15 cellular contexts compared by ENCODE assay signal in the genomic region with DNA sequence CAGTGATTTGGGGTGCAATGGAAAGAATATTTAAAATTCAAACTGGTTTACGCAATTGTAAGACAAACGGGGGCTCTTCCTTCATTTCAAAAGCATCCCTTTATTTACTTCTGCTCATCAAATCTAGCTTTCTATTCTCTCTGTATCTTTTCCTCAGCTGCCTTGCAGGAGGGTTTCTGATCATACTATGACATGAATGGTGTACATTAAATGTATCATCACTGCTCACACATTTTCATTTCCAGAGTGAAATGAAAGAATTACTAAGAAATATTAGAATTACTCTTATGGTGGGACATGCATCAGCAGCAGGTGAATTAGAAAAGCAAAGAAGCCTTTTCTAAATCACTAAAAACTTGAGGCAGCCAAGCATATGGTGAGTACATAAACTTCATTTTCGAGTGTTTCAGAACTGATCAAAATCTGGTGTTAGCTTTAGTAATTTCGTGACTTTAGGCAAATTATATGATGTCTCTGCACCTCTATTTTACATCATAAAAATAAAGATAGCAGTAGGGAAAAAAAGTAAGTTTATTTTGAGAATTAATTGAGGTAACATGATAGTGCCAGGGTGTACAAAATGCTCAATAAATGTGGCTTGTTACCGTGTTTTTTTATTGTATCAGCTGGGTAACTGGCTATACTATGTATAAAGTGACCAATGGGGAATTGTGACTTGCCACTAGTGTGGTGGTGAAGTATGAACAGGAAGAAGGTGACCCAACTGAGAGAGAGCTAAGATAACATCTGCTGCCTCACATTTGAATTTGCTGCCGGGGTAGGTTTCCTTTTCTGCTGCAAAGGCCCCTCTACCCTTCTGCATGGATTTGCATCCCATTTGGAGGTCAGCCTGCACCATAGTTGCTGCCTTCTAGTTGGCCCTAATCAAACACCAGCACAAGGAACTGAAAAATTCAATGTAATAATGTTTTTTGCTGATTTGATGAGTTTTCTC. TPM values are rescaled to one million over a fixed set of nuclear protein-coding genes. Genes with fewer than 3 reads are reported as not detected.
A peak's percentile ranks its signal among the peaks of the same experiment; 100 is the strongest.
DNase-seq lines count a peak whose midpoint lies in the region; ATAC-seq and TF ChIP-seq lines count a peak whose summit lies in the region.
"Had no signal": no experiment of that assay in that cellular context is flagged by ENCODE, and none has a peak within 500 bp of the region (broad histone marks: within the 10 kb centered on the region; RNA-seq: fewer than 3 reads in every experiment).

No MANE protein-coding gene starts in this region.

- no peaks in the 10 kb centered on the region for H3K36me3 ChIP-seq in upper lobe of right lung
- H3K36me3 ChIP-seq: ascending aorta, left ventricle myocardium inferior had no signal

- ATAC-seq in HG02623 (IDR thresholded peaks at IDR 0.05; ENCODE audit: unreplicated experiment) (peak; percentile 87), HG03354 (IDR thresholded peaks at IDR 0.05; ENCODE audit: poor library complexity, severe bottlenecking, unreplicated experiment) (peak; percentile 88), upper lobe of right lung (no peak), GM19324 (IDR thresholded peaks at IDR 0.05; ENCODE audit: low FRiP score, unreplicated experiment) (no peak)
- ATAC-seq: Panc1 had no signal

- TF ChIP-seq CTCF in GM12865 (IDR thresholded peaks at IDR 0.05; ENCODE audit: insufficient read depth, low read depth, low read length, missing control alignments) (no peak), upper lobe of right lung (IDR thresholded peaks at IDR 0.05) (no peak)

- intact Hi-C loops in upper lobe of right lung (cut with DNase I) = no loop called here

- no peaks in the 10 kb centered on the region for H3K27me3 ChIP-seq in upper lobe of right lung
- H3K27me3 ChIP-seq: ascending aorta had no signal

- H3K9me3 ChIP-seq in upper lobe of right lung = no peaks in the 10 kb centered on the region
- H3K9me3 ChIP-seq: ascending aorta, left ventricle myocardium inferior had no signal

- DNase-seq in GM12865 (ENCODE audit: low read depth) (peak; percentile 73), GM19240 (ENCODE audit: insufficient read length, low spot score) (peak; percentile 55), activated gamma-delta T cell (lab: John Stamatoyannopoulos, UW) (no peak), DMS79 (lab: John Stamatoyannopoulos, UW) (no peak), upper lobe of right lung (no peak)
- DNase-seq: DND-41; left ventricle myocardium inferior; stimulated activated naive CD4-positive, alpha-beta T cell had no signal

- H3K4me1 ChIP-seq in upper lobe of right lung = no peaks in the 10 kb centered on the region
- H3K4me1 ChIP-seq: ascending aorta, left ventricle myocardium inferior had no signal

- no peak overlapping the region for H3K4me3 ChIP-seq in GM12865 (ENCODE audit: low read depth, low read length)
- H3K4me3 ChIP-seq in upper lobe of right lung = no peak overlapping the region
- H3K4me3 ChIP-seq: ascending aorta, left ventricle myocardium inferior had no signal

- H3K27ac ChIP-seq in upper lobe of right lung = no peak overlapping the region
- H3K27ac ChIP-seq: ascending aorta had no signal

RNA-seq across cellular contexts. Expression of a gene that starts 23.8 kb away (rescaled TPM):
- not detected for total RNA-seq in upper lobe of right lung
- total RNA-seq: ascending aorta, H1, left ventricle myocardium inferior, osteocyte had no signal

RNA-seq across cellular contexts. Expression of a gene that starts 34.4 kb away (rescaled TPM):
- total RNA-seq in upper lobe of right lung = not detected
- total RNA-seq: ascending aorta, H1, left ventricle myocardium inferior, osteocyte had no signal

Comparison
In these comparisons a context has a peak if more than half of its experiments do, and no peak if none do; other contexts are left out.
1. DNase-seq: peak in GM12865 (single experiment) and GM19240 (single experiment); none in activated gamma-delta T cell (single experiment), DMS79 (single experiment) and upper lobe of right lung (single experiment).
2. ATAC-seq: peak in HG02623 (single experiment) and HG03354 (single experiment); none in upper lobe of right lung (single experiment) and GM19324 (single experiment).